29 cellular contexts compared by ENCODE assay signal in genomic region chr5:159702301-159702700, GRCh38.
"Had no signal": no experiment of that assay in that cellular context is flagged by ENCODE, and none has a peak within 500 bp of the region (broad histone marks: within the 10 kb centered on the region; RNA-seq: fewer than 3 reads in every experiment).

No MANE protein-coding gene starts in this region.

- ATAC-seq: activated CD4-positive, alpha-beta T cell treated with anti-CD3 and anti-CD28 coated beads for 36 hours; activated CD4-positive, CD25-positive, alpha-beta regulatory T cell treated with anti-CD3 and anti-CD28 coated beads, Interleukin-2, amount 50 U/mL, for 24 hours; activated CD8-positive, alpha-beta memory T cell treated with anti-CD3 and anti-CD28 coated beads, Interleukin-2, amount 10 ng/mL, durations not matched to agents 7 days and 5 days; activated CD8-positive, alpha-beta T cell treated with anti-CD3 and anti-CD28 coated beads, Interleukin-2, amount 10 ng/mL, durations not matched to agents 7 days and 5 days; activated naive CD8-positive, alpha-beta T cell treated with anti-CD3 and anti-CD28 coated beads, Interleukin-2, amount 50 U/mL, for 24 hours had no signal

- H3K9me3 ChIP-seq: ascending aorta had no signal

- H3K36me3 ChIP-seq: ascending aorta, cardiac muscle cell had no signal

- DNase-seq: activated B cell treated with CpG ODN at 0.5 μM for 24 hours; activated CD4-positive, alpha-beta memory T cell treated with anti-CD3 and anti-CD28 coated beads, Interleukin-2, amount 10 ng/mL, durations not matched to agents 7 days and 5 days; activated CD4-positive, alpha-beta T cell treated with anti-CD3 and anti-CD28 coated beads for 1 hour; activated CD4-positive, alpha-beta T cell treated with anti-CD3 and anti-CD28 coated beads for 36 hours; activated CD4-positive, alpha-beta T cell treated with anti-CD3 and anti-CD28 coated beads for 48 hours; activated CD4-positive, alpha-beta T cell treated with anti-CD3 and anti-CD28 coated beads, Interleukin-2, amount 10 ng/mL, durations not matched to agents 7 days and 5 days; activated CD4-positive, alpha-beta T cell treated with anti-CD3 and anti-CD28 coated beads, Interleukin-2, amount 50 U/mL, for 48 hours; activated CD8-positive, alpha-beta memory T cell treated with anti-CD3 and anti-CD28 coated beads for 24 hours; activated CD8-positive, alpha-beta memory T cell treated with anti-CD3 and anti-CD28 coated beads, Interleukin-2, amount 10 ng/mL, durations not matched to agents 7 days and 5 days; activated CD8-positive, alpha-beta memory T cell treated with anti-CD3 and anti-CD28 coated beads, Interleukin-2, amount 50 U/mL, for 48 hours; activated CD8-positive, alpha-beta T cell treated with anti-CD3 and anti-CD28 coated beads, Interleukin-2, amount 10 ng/mL, durations not matched to agents 7 days and 5 days; activated effector memory CD4-positive, alpha-beta T cell treated with Interleukin-2 at 50 U/mL for 16 hours; activated gamma-delta T cell; activated naive CD4-positive, alpha-beta T cell treated with anti-CD3 and anti-CD28 coated beads, Interleukin-2, amount 10 ng/mL, durations not matched to agents 7 days and 5 days; activated naive CD4-positive, alpha-beta T cell treated with Interleukin-2 at 50 U/mL for 16 hours; activated naive CD8-positive, alpha-beta T cell treated with anti-CD3 and anti-CD28 coated beads, Interleukin-2, amount 10 ng/mL, durations not matched to agents 7 days and 5 days; activated naive CD8-positive, alpha-beta T cell treated with anti-CD3 and anti-CD28 coated beads, Interleukin-2, amount 50 U/mL, for 24 hours; activated T-cell treated with anti-CD3 and anti-CD28 coated beads, Interleukin-2, amount 50 U/mL, for 24 hours; activated T-cell treated with anti-CD3 and anti-CD28 coated beads, Interleukin-2, amount 50 U/mL, for 48 hours; amygdala; anterior cingulate cortex; caudate nucleus; cerebellar nuclear complex; T-helper 2 cell; T-helper 9 cell had no signal

- H3K4me1 ChIP-seq: ascending aorta had no signal

- H3K27me3 ChIP-seq: ascending aorta, cardiac muscle cell had no signal

- H3K4me3 ChIP-seq: ascending aorta, cardiac muscle cell had no signal

- H3K27ac ChIP-seq: ascending aorta, cardiac muscle cell, VCaP had no signal
